In the genomic region with DNA sequence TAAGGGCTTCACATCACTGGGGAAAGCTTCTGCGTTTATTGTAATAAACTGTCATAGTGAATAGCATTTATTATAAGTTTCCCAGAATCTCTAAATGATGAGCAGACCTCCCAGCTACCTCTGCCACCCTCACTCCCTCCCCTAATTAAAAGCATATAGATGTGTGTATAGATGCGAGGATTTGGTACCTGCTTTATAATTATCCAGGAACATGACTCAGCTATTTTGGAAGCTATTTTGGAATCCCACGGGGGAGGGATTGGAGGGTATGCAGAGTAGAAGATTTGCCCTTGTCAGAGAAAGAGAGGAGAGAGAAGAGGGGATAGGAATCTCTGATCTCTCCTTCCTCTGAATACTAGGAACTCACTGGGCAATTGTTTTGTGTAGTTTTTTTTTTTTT, we compare ENCODE assay signal across 30 cellular contexts.
"Had no signal": no experiment of that assay in that cellular context is flagged by ENCODE, and none has a peak within 500 bp of the region (broad histone marks: within the 10 kb centered on the region; RNA-seq: fewer than 3 reads in every experiment).

No MANE protein-coding gene starts in this region.

- H3K27me3 Mint-ChIP-seq: activated CD4-positive, alpha-beta T cell treated with anti-CD3 and anti-CD28 coated beads, Interleukin-2, amount 10 ng/mL, durations not matched to agents 24 days and 14 days had no signal

- H3K9me3 Mint-ChIP-seq: activated CD4-positive, alpha-beta memory T cell treated with anti-CD3 and anti-CD28 coated beads for 36 hours; activated CD4-positive, alpha-beta T cell treated with anti-CD3 and anti-CD28 coated beads, Interleukin-2, amount 10 ng/mL, durations not matched to agents 24 days and 14 days; central memory CD8-positive, alpha-beta T cell had no signal

- H3K27ac ChIP-seq: brain microvascular endothelial cell, esophagus squamous epithelium, gastroesophageal sphincter had no signal

- DNase-seq: activated CD4-positive, alpha-beta memory T cell treated with anti-CD3 and anti-CD28 coated beads for 36 hours; activated CD4-positive, alpha-beta T cell treated with anti-CD3 and anti-CD28 coated beads for 36 hours; activated CD4-positive, alpha-beta T cell treated with anti-CD3 and anti-CD28 coated beads, Interleukin-2, amount 10 ng/mL, durations not matched to agents 24 days and 14 days; activated CD4-positive, CD25-positive, alpha-beta regulatory T cell; activated CD4-positive, CD25-positive, alpha-beta regulatory T cell treated with anti-CD3 and anti-CD28 coated beads, Interleukin-2, amount 50 U/mL, for 72 hours; activated CD8-positive, alpha-beta memory T cell treated with anti-CD3 and anti-CD28 coated beads, Interleukin-2, amount 10 ng/mL, durations not matched to agents 7 days and 5 days; activated CD8-positive, alpha-beta memory T cell treated with anti-CD3 and anti-CD28 coated beads, Interleukin-2, amount 50 U/mL, for 4 hours; activated CD8-positive, alpha-beta T cell treated with anti-CD3 and anti-CD28 coated beads, Interleukin-2, amount 10 ng/mL, durations not matched to agents 7 days and 5 days; activated gamma-delta T cell; activated naive CD4-positive, alpha-beta T cell; activated naive CD4-positive, alpha-beta T cell treated with anti-CD3 and anti-CD28 coated beads, Interleukin-2, amount 50 U/mL, for 16 hours; activated T-cell treated with anti-CD3 and anti-CD28 coated beads, Interleukin-2, amount 50 U/mL, for 24 hours; activated T-cell treated with anti-CD3 and anti-CD28 coated beads, Interleukin-2, amount 50 U/mL, for 72 hours; amniotic stem cell; anterior cingulate cortex; brain microvascular endothelial cell; cortex of kidney; dermis blood vessel endothelial cell; effector CD4-positive, alpha-beta T cell; effector memory CD8-positive, alpha-beta T cell; erythroblast; esophagus squamous epithelium; foreskin melanocyte; T-helper 2 cell had no signal

- H3K4me1 ChIP-seq: esophagus squamous epithelium, gastroesophageal sphincter had no signal

- ATAC-seq: activated CD4-positive, alpha-beta T cell treated with anti-CD3 and anti-CD28 coated beads for 36 hours; activated CD8-positive, alpha-beta memory T cell treated with anti-CD3 and anti-CD28 coated beads, Interleukin-2, amount 10 ng/mL, durations not matched to agents 7 days and 5 days; activated CD8-positive, alpha-beta T cell treated with anti-CD3 and anti-CD28 coated beads, Interleukin-2, amount 10 ng/mL, durations not matched to agents 7 days and 5 days; activated T-cell treated with anti-CD3 and anti-CD28 coated beads, Interleukin-2, amount 50 U/mL, for 72 hours; effector memory CD8-positive, alpha-beta T cell; gastroesophageal sphincter had no signal

- H3K36me3 ChIP-seq: brain microvascular endothelial cell, esophagus squamous epithelium, gastroesophageal sphincter had no signal

- H3K4me1 Mint-ChIP-seq: activated CD4-positive, alpha-beta T cell treated with anti-CD3 and anti-CD28 coated beads for 36 hours; activated CD4-positive, alpha-beta T cell treated with anti-CD3 and anti-CD28 coated beads, Interleukin-2, amount 10 ng/mL, durations not matched to agents 24 days and 14 days; activated CD8-positive, alpha-beta memory T cell treated with anti-CD3 and anti-CD28 coated beads, Interleukin-2, amount 10 ng/mL, durations not matched to agents 7 days and 5 days; central memory CD8-positive, alpha-beta T cell had no signal

- H3K4me3 Mint-ChIP-seq: activated CD4-positive, alpha-beta memory T cell treated with anti-CD3 and anti-CD28 coated beads for 36 hours; activated CD4-positive, alpha-beta T cell treated with anti-CD3 and anti-CD28 coated beads for 36 hours; activated CD4-positive, alpha-beta T cell treated with anti-CD3 and anti-CD28 coated beads, Interleukin-2, amount 10 ng/mL, durations not matched to agents 24 days and 14 days; activated CD8-positive, alpha-beta memory T cell treated with anti-CD3 and anti-CD28 coated beads, Interleukin-2, amount 10 ng/mL, durations not matched to agents 7 days and 5 days; activated CD8-positive, alpha-beta T cell treated with anti-CD3 and anti-CD28 coated beads, Interleukin-2, amount 10 ng/mL, durations not matched to agents 7 days and 5 days; activated naive CD8-positive, alpha-beta T cell; activated T-cell treated with anti-CD3 and anti-CD28 coated beads, Interleukin-2, amount 50 U/mL, for 24 hours; activated T-cell treated with anti-CD3 and anti-CD28 coated beads, Interleukin-2, amount 50 U/mL, for 72 hours; central memory CD8-positive, alpha-beta T cell; effector memory CD8-positive, alpha-beta T cell had no signal

- FAIRE-seq: astrocyte, bronchial epithelial cell, colon had no signal

- H3K27ac Mint-ChIP-seq: activated CD4-positive, alpha-beta memory T cell treated with anti-CD3 and anti-CD28 coated beads for 36 hours; activated CD4-positive, alpha-beta T cell treated with anti-CD3 and anti-CD28 coated beads for 36 hours; activated CD4-positive, alpha-beta T cell treated with anti-CD3 and anti-CD28 coated beads, Interleukin-2, amount 10 ng/mL, durations not matched to agents 24 days and 14 days; activated CD8-positive, alpha-beta memory T cell treated with anti-CD3 and anti-CD28 coated beads, Interleukin-2, amount 10 ng/mL, durations not matched to agents 7 days and 5 days; activated CD8-positive, alpha-beta T cell treated with anti-CD3 and anti-CD28 coated beads, Interleukin-2, amount 10 ng/mL, durations not matched to agents 7 days and 5 days; activated naive CD8-positive, alpha-beta T cell; activated T-cell treated with anti-CD3 and anti-CD28 coated beads, Interleukin-2, amount 50 U/mL, for 24 hours; activated T-cell treated with anti-CD3 and anti-CD28 coated beads, Interleukin-2, amount 50 U/mL, for 72 hours; effector memory CD8-positive, alpha-beta T cell had no signal

- H3K36me3 Mint-ChIP-seq: activated CD4-positive, alpha-beta memory T cell treated with anti-CD3 and anti-CD28 coated beads for 36 hours; activated CD8-positive, alpha-beta memory T cell treated with anti-CD3 and anti-CD28 coated beads, Interleukin-2, amount 10 ng/mL, durations not matched to agents 7 days and 5 days; activated naive CD8-positive, alpha-beta T cell had no signal

- H3K27me3 ChIP-seq: brain microvascular endothelial cell, esophagus squamous epithelium, gastroesophageal sphincter had no signal

- H3K4me3 ChIP-seq: esophagus squamous epithelium, gastroesophageal sphincter had no signal

- H3K9me3 ChIP-seq: esophagus squamous epithelium, gastroesophageal sphincter had no signal
